ENCODE assay signal across 8 cellular contexts in genomic region chr20:6122111-6122872, GRCh38. TPM values are rescaled to one million over a fixed set of nuclear protein-coding genes. Genes with fewer than 3 reads are reported as not detected.
DNase-seq lines count a peak whose midpoint lies in the region; ATAC-seq, FAIRE-seq and TF ChIP-seq lines count a peak whose summit lies in the region.

No MANE protein-coding gene starts in this region.

- no peak for ATAC-seq in GM18867 (IDR thresholded peaks at IDR 0.05; ENCODE audit: unreplicated experiment)

- TF ChIP-seq POLR2A in NB4 (IDR thresholded peaks at IDR 0.05; ENCODE audit: extremely low read depth, insufficient read length): no peak
- TF ChIP-seq POLR2A in vagina (IDR thresholded peaks at IDR 0.05): no peak

- no peaks in the 10 kb centered on the region for H3K27me3 ChIP-seq in vagina

- H3K36me3 ChIP-seq in vagina: peaks cover 0 to 7% of the 10 kb centered on the region in 2 donors

- DNase-seq in activated CD4-positive, alpha-beta T cell treated with anti-CD3 and anti-CD28 coated beads, Interleukin-2, amount 10 ng/mL, durations not matched to agents 7 days and 5 days: no peak
- no peak for DNase-seq in activated CD4-positive, alpha-beta T cell treated with anti-CD3 and anti-CD28 coated beads for 4 hours
- DNase-seq in NB4 (ENCODE audit: low read depth) (peak; percentile 54), chondrocyte (ENCODE audit: low spot score) (no peak), lung microvascular endothelial cell (ENCODE audit: low read depth in 2 of 2) (peak; percentile 18 to 19), vagina (ENCODE audit: extremely low spot score in 2 of 2) (no peak), urothelium cell line (ENCODE audit: low spot score) (no peak)

- FAIRE-seq in urothelium cell line (lab: Jason Lieb, UNC): no peak

- CTCF ChIA-PET in activated CD4-positive, alpha-beta T cell treated with anti-CD3 and anti-CD28 coated beads, Interleukin-2, amount 10 ng/mL, durations not matched to agents 7 days and 5 days (lab: Charles Lee): no interaction called here

- peak overlapping the region; percentile 58 for H3K27ac ChIP-seq in vagina

- TF ChIP-seq CTCF in NB4 (IDR thresholded peaks at IDR 0.05; ENCODE audit: low read depth, low read length): no peak
- TF ChIP-seq CTCF in chondrocyte (IDR thresholded peaks at IDR 0.05): no peak
- TF ChIP-seq CTCF in vagina (IDR thresholded peaks at IDR 0.05): no peak

- H3K9me3 Mint-ChIP-seq in activated CD4-positive, alpha-beta T cell treated with anti-CD3 and anti-CD28 coated beads, Interleukin-2, amount 10 ng/mL, durations not matched to agents 7 days and 5 days: no peaks in the 10 kb centered on the region
- no peaks in the 10 kb centered on the region for H3K9me3 Mint-ChIP-seq in chondrocyte (ENCODE audit: low read depth)

- no peaks in the 10 kb centered on the region for H3K9me3 ChIP-seq in vagina

- no peaks in the 10 kb centered on the region for H3K36me3 Mint-ChIP-seq in activated CD4-positive, alpha-beta T cell treated with anti-CD3 and anti-CD28 coated beads, Interleukin-2, amount 10 ng/mL, durations not matched to agents 7 days and 5 days (ENCODE audit: low read depth)
- H3K36me3 Mint-ChIP-seq in chondrocyte (ENCODE audit: low read depth): no peaks in the 10 kb centered on the region

- H3K4me3 ChIP-seq in NB4 (ENCODE audit: low read depth, low read length) (peak overlapping the region; percentile 81), vagina (peak overlapping the region; percentile 40 to 51)

- intact Hi-C loops in vagina (cut with DNase I): no loop called here

- H3K27ac Mint-ChIP-seq in activated CD4-positive, alpha-beta T cell treated with anti-CD3 and anti-CD28 coated beads, Interleukin-2, amount 10 ng/mL, durations not matched to agents 7 days and 5 days: no peak overlapping the region
- H3K27ac Mint-ChIP-seq in chondrocyte (ENCODE audit: unreplicated experiment): no peak overlapping the region

- H3K4me3 Mint-ChIP-seq in activated CD4-positive, alpha-beta T cell treated with anti-CD3 and anti-CD28 coated beads, Interleukin-2, amount 10 ng/mL, durations not matched to agents 7 days and 5 days: peak overlapping the region; percentile 29
- H3K4me3 Mint-ChIP-seq in chondrocyte (ENCODE audit: unreplicated experiment): peak overlapping the region; percentile 55

- POLR2A ChIA-PET in activated CD4-positive, alpha-beta T cell treated with anti-CD3 and anti-CD28 coated beads, Interleukin-2, amount 10 ng/mL, durations not matched to agents 7 days and 5 days (lab: Charles Lee): no interaction called here

- H3K4me1 Mint-ChIP-seq in activated CD4-positive, alpha-beta T cell treated with anti-CD3 and anti-CD28 coated beads, Interleukin-2, amount 10 ng/mL, durations not matched to agents 7 days and 5 days: peaks cover 10% of the 10 kb centered on the region
- peaks cover 13% of the 10 kb centered on the region for H3K4me1 Mint-ChIP-seq in chondrocyte (ENCODE audit: low read depth)

- H3K27me3 Mint-ChIP-seq in activated CD4-positive, alpha-beta T cell treated with anti-CD3 and anti-CD28 coated beads, Interleukin-2, amount 10 ng/mL, durations not matched to agents 7 days and 5 days: peaks cover 39% of the 10 kb centered on the region
- peaks cover 18% of the 10 kb centered on the region for H3K27me3 Mint-ChIP-seq in chondrocyte (ENCODE audit: low read depth)

- H3K4me1 ChIP-seq in vagina: peaks cover 30% of the 10 kb centered on the region

RNA-seq across cellular contexts. Expression of gene FERMT1, which starts 0.5 kb away (rescaled TPM):
- not detected for total RNA-seq in activated CD4-positive, alpha-beta T cell treated with anti-CD3 and anti-CD28 coated beads, Interleukin-2, amount 10 ng/mL, durations not matched to agents 7 days and 5 days
- total RNA-seq in chondrocyte (0.51 to 2.1 TPM (median 0.52 TPM) in 3 replicates), lung microvascular endothelial cell (under 0.01 and 0.44 TPM in 2 replicates), vagina (9.8 TPM)

Comparison
In these comparisons a context has a peak if more than half of its experiments do, and no peak if none do; other contexts are left out.
1. DNase-seq: peak in NB4 (single experiment) and lung microvascular endothelial cell (2 of 2); none in activated CD4-positive, alpha-beta T cell treated with anti-CD3 and anti-CD28 coated beads, Interleukin-2, amount 10 ng/mL, durations not matched to agents 7 days and 5 days (single experiment), activated CD4-positive, alpha-beta T cell treated with anti-CD3 and anti-CD28 coated beads for 4 hours (0 of 2), chondrocyte (single experiment), vagina (0 of 2) and urothelium cell line (single experiment).